Comparison of ENCODE assay signal across 1 cellular context in the genomic region with DNA sequence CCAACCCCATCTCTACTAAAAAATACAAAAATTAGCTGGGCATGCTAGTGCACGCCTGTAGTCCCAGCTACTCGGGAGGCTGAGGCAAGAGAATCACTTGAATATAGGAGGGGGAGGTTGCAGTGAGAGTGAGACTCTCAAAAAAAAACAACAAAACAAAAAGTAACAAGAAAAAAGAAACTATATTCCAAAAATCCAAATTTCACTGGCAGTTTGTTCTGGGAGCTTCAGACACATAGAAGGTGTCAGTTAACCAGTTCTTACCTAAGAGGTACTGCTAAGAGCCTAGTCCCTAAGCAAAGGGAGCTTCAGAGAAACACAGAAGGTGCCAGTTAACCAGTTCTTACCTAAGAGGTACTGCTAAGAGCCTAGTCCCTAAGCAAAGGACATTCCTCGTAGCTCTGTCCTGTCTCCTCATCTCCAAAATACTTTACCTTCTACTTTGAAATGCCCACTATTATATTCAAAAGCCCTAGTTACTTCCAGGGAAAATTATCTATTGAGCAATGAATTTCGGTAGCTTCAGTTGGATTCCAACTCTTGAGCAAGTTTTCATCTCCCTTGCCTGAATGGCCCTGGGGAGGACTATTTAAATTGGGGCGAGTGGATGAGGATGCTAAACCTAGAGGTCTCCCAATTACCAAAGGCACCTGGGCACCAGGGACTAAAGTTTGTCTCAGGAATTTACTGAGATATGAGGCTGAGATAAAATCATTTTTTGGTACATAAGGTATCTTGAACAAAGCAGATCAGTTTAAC.
TF ChIP-seq lines count a peak whose summit lies in the region.

No MANE protein-coding gene starts in this region.

TF ChIP-seq in GM23338, 12 proteins besides CTCF, POLR2A, EP300 and RAD21 (continued from another document):
- TF ChIP-seq, protein P1, sequence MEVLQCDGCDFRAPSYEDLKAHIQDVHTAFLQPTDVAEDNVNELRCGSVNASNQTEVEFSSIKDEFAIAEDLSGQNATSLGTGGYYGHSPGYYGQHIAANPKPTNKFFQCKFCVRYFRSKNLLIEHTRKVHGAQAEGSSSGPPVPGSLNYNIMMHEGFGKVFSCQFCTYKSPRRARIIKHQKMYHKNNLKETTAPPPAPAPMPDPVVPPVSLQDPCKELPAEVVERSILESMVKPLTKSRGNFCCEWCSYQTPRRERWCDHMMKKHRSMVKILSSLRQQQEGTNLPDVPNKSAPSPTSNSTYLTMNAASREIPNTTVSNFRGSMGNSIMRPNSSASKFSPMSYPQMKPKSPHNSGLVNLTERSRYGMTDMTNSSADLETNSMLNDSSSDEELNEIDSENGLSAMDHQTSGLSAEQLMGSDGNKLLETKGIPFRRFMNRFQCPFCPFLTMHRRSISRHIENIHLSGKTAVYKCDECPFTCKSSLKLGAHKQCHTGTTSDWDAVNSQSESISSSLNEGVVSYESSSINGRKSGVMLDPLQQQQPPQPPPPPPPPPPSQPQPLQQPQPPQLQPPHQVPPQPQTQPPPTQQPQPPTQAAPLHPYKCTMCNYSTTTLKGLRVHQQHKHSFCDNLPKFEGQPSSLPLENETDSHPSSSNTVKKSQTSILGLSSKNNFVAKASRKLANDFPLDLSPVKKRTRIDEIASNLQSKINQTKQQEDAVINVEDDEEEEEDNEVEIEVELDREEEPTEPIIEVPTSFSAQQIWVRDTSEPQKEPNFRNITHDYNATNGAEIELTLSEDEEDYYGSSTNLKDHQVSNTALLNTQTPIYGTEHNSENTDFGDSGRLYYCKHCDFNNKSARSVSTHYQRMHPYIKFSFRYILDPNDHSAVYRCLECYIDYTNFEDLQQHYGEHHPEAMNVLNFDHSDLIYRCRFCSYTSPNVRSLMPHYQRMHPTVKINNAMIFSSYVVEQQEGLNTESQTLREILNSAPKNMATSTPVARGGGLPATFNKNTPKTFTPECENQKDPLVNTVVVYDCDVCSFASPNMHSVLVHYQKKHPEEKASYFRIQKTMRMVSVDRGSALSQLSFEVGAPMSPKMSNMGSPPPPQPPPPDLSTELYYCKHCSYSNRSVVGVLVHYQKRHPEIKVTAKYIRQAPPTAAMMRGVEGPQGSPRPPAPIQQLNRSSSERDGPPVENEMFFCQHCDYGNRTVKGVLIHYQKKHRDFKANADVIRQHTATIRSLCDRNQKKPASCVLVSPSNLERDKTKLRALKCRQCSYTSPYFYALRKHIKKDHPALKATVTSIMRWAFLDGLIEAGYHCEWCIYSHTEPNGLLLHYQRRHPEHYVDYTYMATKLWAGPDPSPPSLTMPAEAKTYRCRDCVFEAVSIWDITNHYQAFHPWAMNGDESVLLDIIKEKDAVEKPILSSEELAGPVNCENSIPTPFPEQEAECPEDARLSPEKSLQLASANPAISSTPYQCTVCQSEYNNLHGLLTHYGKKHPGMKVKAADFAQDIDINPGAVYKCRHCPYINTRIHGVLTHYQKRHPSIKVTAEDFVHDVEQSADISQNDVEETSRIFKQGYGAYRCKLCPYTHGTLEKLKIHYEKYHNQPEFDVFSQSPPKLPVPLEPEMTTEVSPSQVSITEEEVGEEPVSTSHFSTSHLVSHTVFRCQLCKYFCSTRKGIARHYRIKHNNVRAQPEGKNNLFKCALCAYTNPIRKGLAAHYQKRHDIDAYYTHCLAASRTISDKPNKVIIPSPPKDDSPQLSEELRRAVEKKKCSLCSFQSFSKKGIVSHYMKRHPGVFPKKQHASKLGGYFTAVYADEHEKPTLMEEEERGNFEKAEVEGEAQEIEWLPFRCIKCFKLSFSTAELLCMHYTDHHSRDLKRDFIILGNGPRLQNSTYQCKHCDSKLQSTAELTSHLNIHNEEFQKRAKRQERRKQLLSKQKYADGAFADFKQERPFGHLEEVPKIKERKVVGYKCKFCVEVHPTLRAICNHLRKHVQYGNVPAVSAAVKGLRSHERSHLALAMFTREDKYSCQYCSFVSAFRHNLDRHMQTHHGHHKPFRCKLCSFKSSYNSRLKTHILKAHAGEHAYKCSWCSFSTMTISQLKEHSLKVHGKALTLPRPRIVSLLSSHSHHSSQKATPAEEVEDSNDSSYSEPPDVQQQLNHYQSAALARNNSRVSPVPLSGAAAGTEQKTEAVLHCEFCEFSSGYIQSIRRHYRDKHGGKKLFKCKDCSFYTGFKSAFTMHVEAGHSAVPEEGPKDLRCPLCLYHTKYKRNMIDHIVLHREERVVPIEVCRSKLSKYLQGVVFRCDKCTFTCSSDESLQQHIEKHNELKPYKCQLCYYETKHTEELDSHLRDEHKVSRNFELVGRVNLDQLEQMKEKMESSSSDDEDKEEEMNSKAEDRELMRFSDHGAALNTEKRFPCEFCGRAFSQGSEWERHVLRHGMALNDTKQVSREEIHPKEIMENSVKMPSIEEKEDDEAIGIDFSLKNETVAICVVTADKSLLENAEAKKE (CRISPR knock-in tag; IDR thresholded peaks at IDR 0.05), result no peak
TF ChIP-seq in GM23338: peak in this region for 0.
